Comparison of ENCODE assay signal across 18 cellular contexts in genomic region chr16:86216591-86216990, GRCh38.
DNase-seq lines count a peak whose midpoint lies in the region; ATAC-seq and TF ChIP-seq lines count a peak whose summit lies in the region.
"Had no signal": no experiment of that assay in that cellular context is flagged by ENCODE, and none has a peak within 500 bp of the region (broad histone marks: within the 10 kb centered on the region; RNA-seq: fewer than 3 reads in every experiment).

No MANE protein-coding gene starts in this region.

- POLR2A ChIA-PET in IMR-90 (lab: Charles Lee; ENCODE audit: unreplicated experiment) = no interaction called here

- peak overlapping the region; percentile 4 to 45 for H2BK12ac ChIP-seq in mesenchymal stem cell (ENCODE audit: low read length in 2 of 2)

- no peak overlapping the region for H3K56ac ChIP-seq in IMR-90 (ENCODE audit: extremely low read depth, insufficient read depth, low read length)

- H2AFZ ChIP-seq in IMR-90 (replicated peaks; ENCODE audit: low read length, poor library complexity) (no peak overlapping the region), mesenchymal stem cell (ENCODE audit: low read depth, low read length) (no peak overlapping the region)
- H2AFZ ChIP-seq: GM23338 had no signal

- H3K23ac ChIP-seq in IMR-90 (ENCODE audit: low read depth, low read length) (no peak overlapping the region), mesenchymal stem cell (ENCODE audit: low read length in 2 of 2) (no peak overlapping the region)

- no peaks in the 10 kb centered on the region for H3K9me3 ChIP-seq in IMR-90 (ENCODE audit: control insufficient read depth, insufficient read depth, low read length)
- no peaks in the 10 kb centered on the region for H3K9me3 ChIP-seq in mesenchymal stem cell (ENCODE audit: control insufficient read depth, low read length)
- H3K9me3 ChIP-seq: Caco-2 had no signal

- H3K27me3 ChIP-seq in IMR-90 (ENCODE audit: control insufficient read depth, insufficient read depth, low read length) (no peaks in the 10 kb centered on the region), mesenchymal stem cell (ENCODE audit: control insufficient read depth in 1 of 2, insufficient read depth in 1 of 2, low read length in 2 of 2) (peaks cover 0 to 85% of the 10 kb centered on the region in 2 experiments)

- TF ChIP-seq CTCF in IMR-90 (conservative IDR thresholded peaks at IDR 0.05; ENCODE audit: low read depth, low read length) = no peak

- peaks cover 3% of the 10 kb centered on the region for H3K27me3 Mint-ChIP-seq in activated CD8-positive, alpha-beta memory T cell treated with anti-CD3 and anti-CD28 coated beads, Interleukin-2, amount 10 ng/mL, durations not matched to agents 7 days and 5 days
- no peaks in the 10 kb centered on the region for H3K27me3 Mint-ChIP-seq in T-helper 2 cell treated with Interferon-gamma antibody and Interleukin-4, amounts not matched to agents 5 μg/mL and 100 μg/mL, for 36 hours (ENCODE audit: low read depth)

- H3K18ac ChIP-seq in IMR-90 (ENCODE audit: low read depth, low read length) = no peak overlapping the region
- H3K18ac ChIP-seq in mesenchymal stem cell (ENCODE audit: low read depth in 1 of 2, low read length in 2 of 2) = no peak overlapping the region

- dilution Hi-C loops in IMR-90 (cut with HindIII; ENCODE audit: low sequenced_read_pairs, unreplicated experiment) = no loop called here

- no peak overlapping the region for H3K27ac Mint-ChIP-seq in activated CD8-positive, alpha-beta memory T cell treated with anti-CD3 and anti-CD28 coated beads, Interleukin-2, amount 10 ng/mL, durations not matched to agents 7 days and 5 days
- no peak overlapping the region for H3K27ac Mint-ChIP-seq in T-helper 2 cell treated with Interferon-gamma antibody and Interleukin-4, amounts not matched to agents 5 μg/mL and 100 μg/mL, for 36 hours
- H3K27ac Mint-ChIP-seq: CD4-positive, alpha-beta T cell; HFFc6 had no signal

- no peak overlapping the region for H3K4me2 ChIP-seq in IMR-90 (ENCODE audit: low read depth, low read length)
- H3K4me2 ChIP-seq in mesenchymal stem cell (ENCODE audit: low read length, poor library complexity, severe bottlenecking) = no peak overlapping the region
- H3K4me2 ChIP-seq: A549, GM23338 had no signal

- ATAC-seq in activated CD8-positive, alpha-beta memory T cell treated with anti-CD3 and anti-CD28 coated beads, Interleukin-2, amount 10 ng/mL, durations not matched to agents 7 days and 5 days = no peak
- ATAC-seq in IMR-90 (ENCODE audit: low read depth) = no peak
- ATAC-seq in sciatic nerve = no peak
- no peak for ATAC-seq in GM21529 (IDR thresholded peaks at IDR 0.05; ENCODE audit: unreplicated experiment)
- ATAC-seq: A549, GM23338, HCT116 had no signal

- H3K79me1 ChIP-seq in IMR-90 (ENCODE audit: low read depth in 1 of 2, low read length in 2 of 2) (peaks cover 5 to 27% of the 10 kb centered on the region in 2 experiments; a peak in 2 of 4 replicates), mesenchymal stem cell (replicated peaks; ENCODE audit: low read length, poor library complexity, severe bottlenecking) (no peaks in the 10 kb centered on the region)

- 100% methylated on average over 3 of the region's 9 CpGs; no CpG with 5 or more reads in 1 of the 2 experiments for WGBS in IMR-90 (ENCODE audit: extremely low coverage in 2 of 2, insufficient read length in 1 of 2), 2 experiments
- 96% methylated on average over 9 of the region's 9 CpGs for WGBS in mesenchymal stem cell

- no peak overlapping the region for H3K4me3 Mint-ChIP-seq in activated CD8-positive, alpha-beta memory T cell treated with anti-CD3 and anti-CD28 coated beads, Interleukin-2, amount 10 ng/mL, durations not matched to agents 7 days and 5 days
- no peak overlapping the region for H3K4me3 Mint-ChIP-seq in T-helper 2 cell treated with Interferon-gamma antibody and Interleukin-4, amounts not matched to agents 5 μg/mL and 100 μg/mL, for 36 hours
- H3K4me3 Mint-ChIP-seq: CD4-positive, alpha-beta T cell; HFFc6 had no signal

- H3K4ac ChIP-seq in IMR-90 (ENCODE audit: low read depth, low read length) = peak overlapping the region; percentile 77
- H3K4ac ChIP-seq in mesenchymal stem cell (ENCODE audit: low read depth in 1 of 2, low read length in 2 of 2) = no peak overlapping the region

- H3K4me3 ChIP-seq in IMR-90 (ENCODE audit: insufficient read depth, low read depth, low read length) (no peak overlapping the region), mesenchymal stem cell (ENCODE audit: insufficient read depth in 1 of 2, low read depth in 1 of 2, low read length in 2 of 2) (no peak overlapping the region)
- H3K4me3 ChIP-seq: A549, GM23338 had no signal

- peak overlapping the region; percentile 89; the same call in 1 of the 2 replicates for H2BK120ac ChIP-seq in IMR-90 (ENCODE audit: low read depth, low read length)
- no peak overlapping the region for H2BK120ac ChIP-seq in mesenchymal stem cell (ENCODE audit: low read depth, low read length)

- H2AK5ac ChIP-seq in IMR-90 (ENCODE audit: low read depth, low read length) (peak overlapping the region; percentile 96; the same call in 1 of the 2 replicates), mesenchymal stem cell (ENCODE audit: low read length, severe bottlenecking) (no peak overlapping the region)

- H4K8ac ChIP-seq in IMR-90 (ENCODE audit: low read depth in 2 of 2, low read length in 2 of 2) = peak overlapping the region in 1 of 2 experiments; percentile 80; a peak in 1 of 4 replicates
- no peak overlapping the region for H4K8ac ChIP-seq in mesenchymal stem cell (ENCODE audit: low read length)

- no peaks in the 10 kb centered on the region for H3K36me3 Mint-ChIP-seq in activated CD8-positive, alpha-beta memory T cell treated with anti-CD3 and anti-CD28 coated beads, Interleukin-2, amount 10 ng/mL, durations not matched to agents 7 days and 5 days
- no peaks in the 10 kb centered on the region for H3K36me3 Mint-ChIP-seq in T-helper 2 cell treated with Interferon-gamma antibody and Interleukin-4, amounts not matched to agents 5 μg/mL and 100 μg/mL, for 36 hours (ENCODE audit: low read depth)

- H3K9me3 Mint-ChIP-seq in activated CD8-positive, alpha-beta memory T cell treated with anti-CD3 and anti-CD28 coated beads, Interleukin-2, amount 10 ng/mL, durations not matched to agents 7 days and 5 days (ENCODE audit: low read depth) = peaks cover 6% of the 10 kb centered on the region
- peaks cover 13% of the 10 kb centered on the region for H3K9me3 Mint-ChIP-seq in T-helper 2 cell treated with Interferon-gamma antibody and Interleukin-4, amounts not matched to agents 5 μg/mL and 100 μg/mL, for 36 hours
- H3K9me3 Mint-ChIP-seq: HFFc6 had no signal

- H3K14ac ChIP-seq in IMR-90 (replicated peaks; ENCODE audit: low read depth, low read length) = no peak overlapping the region
- H3K14ac ChIP-seq in mesenchymal stem cell (ENCODE audit: low read length in 2 of 2) = no peak overlapping the region

- in situ Hi-C loops in IMR-90 (cut with MboI; ENCODE audit: low sequenced_read_pairs) = no loop called here

- 0 out of 3 replicates have a peak overlapping the region, but pooled peaks have one; percentile 55 for H2BK15ac ChIP-seq in IMR-90 (ENCODE audit: low read depth, low read length)
- H2BK15ac ChIP-seq in mesenchymal stem cell (ENCODE audit: low read depth, poor library complexity, severe bottlenecking) = no peak overlapping the region

- CTCF ChIA-PET in activated CD8-positive, alpha-beta memory T cell treated with anti-CD3 and anti-CD28 coated beads, Interleukin-2, amount 10 ng/mL, durations not matched to agents 7 days and 5 days (lab: Charles Lee) = no interaction called here
- CTCF ChIA-PET in IMR-90 (lab: Yijun Ruan, JAX) = no interaction called here

- TF ChIP-seq RAD21 in IMR-90 (IDR thresholded peaks at IDR 0.05; ENCODE audit: low read length) = no peak

- H2AK9ac ChIP-seq in IMR-90 (replicated peaks; ENCODE audit: low read depth, low read length, poor library complexity) = no peak overlapping the region

- H3K27ac ChIP-seq in IMR-90 (ENCODE audit: insufficient read depth, low read length) = no peak overlapping the region
- H3K27ac ChIP-seq in mesenchymal stem cell (ENCODE audit: low read length, poor library complexity, severe bottlenecking) = no peak overlapping the region
- H3K27ac ChIP-seq: 22Rv1, A549, C4-2B had no signal

- H4K91ac ChIP-seq in IMR-90 (ENCODE audit: insufficient read depth, low read depth, low read length) (no peak overlapping the region; the same call in 1 of the 2 replicates), mesenchymal stem cell (ENCODE audit: low read length) (no peak overlapping the region)

- H4K5ac ChIP-seq in IMR-90 (ENCODE audit: low read depth, low read length) = no peak overlapping the region

- peaks cover 35% of the 10 kb centered on the region for H3K4me1 ChIP-seq in IMR-90 (ENCODE audit: control insufficient read depth, insufficient read depth, low read length)
- H3K4me1 ChIP-seq in mesenchymal stem cell (ENCODE audit: control insufficient read depth, insufficient read depth, low read depth, low read length) = no peaks in the 10 kb centered on the region
- H3K4me1 ChIP-seq: A549, Caco-2 had no signal

- H3K9ac ChIP-seq in IMR-90 (ENCODE audit: low read depth, low read length) (no peak overlapping the region), mesenchymal stem cell (ENCODE audit: low read length) (no peak overlapping the region)

- BruUV-seq in IMR-90 (replicated peaks; lab: Mats Ljungman, UMichigan) = no TSS peak

- H3K4me1 Mint-ChIP-seq in activated CD8-positive, alpha-beta memory T cell treated with anti-CD3 and anti-CD28 coated beads, Interleukin-2, amount 10 ng/mL, durations not matched to agents 7 days and 5 days = peaks cover 10% of the 10 kb centered on the region
- H3K4me1 Mint-ChIP-seq in T-helper 2 cell treated with Interferon-gamma antibody and Interleukin-4, amounts not matched to agents 5 μg/mL and 100 μg/mL, for 36 hours (ENCODE audit: low read depth) = peaks cover 2% of the 10 kb centered on the region

- H2BK20ac ChIP-seq in IMR-90 (ENCODE audit: low read depth, low read length) = peak overlapping the region; percentile 91; the same call in 1 of the 2 replicates

- H4K20me1 ChIP-seq in IMR-90 (ENCODE audit: insufficient read depth, low read length) = no peaks in the 10 kb centered on the region

- peak; percentile 37 for DNase-seq in activated CD8-positive, alpha-beta memory T cell treated with anti-CD3 and anti-CD28 coated beads for 24 hours
- no peak for DNase-seq in activated CD8-positive, alpha-beta memory T cell treated with anti-CD3 and anti-CD28 coated beads, Interleukin-2, amount 10 ng/mL, durations not matched to agents 7 days and 5 days
- DNase-seq in IMR-90 (no peak), mesenchymal stem cell (no peak), sciatic nerve (ENCODE audit: low spot score) (peak; percentile 44), cortex of kidney (lab: John Stamatoyannopoulos, UW) (no peak)
- no peak for DNase-seq in T-helper 2 cell treated with Interferon-gamma antibody and Interleukin-4, amounts not matched to agents 5 μg/mL and 100 μg/mL, for 36 hours (ENCODE audit: low spot score)
- DNase-seq: AML-193; Caco-2; CD4-positive, alpha-beta T cell; H7; HFFc6 had no signal

- intact Hi-C loops in IMR-90 (cut with micrococcal nuclease) (no loop called here), sciatic nerve (cut with DNase I) (no loop called here)

- no peak for TF ChIP-seq POLR2A in IMR-90 (IDR thresholded peaks at IDR 0.05; ENCODE audit: low read depth, low read length)

- H2BK5ac ChIP-seq in IMR-90 (ENCODE audit: low read depth, low read length, poor library complexity, severe bottlenecking) (peak overlapping the region; percentile 7), mesenchymal stem cell (ENCODE audit: low read depth, low read length, poor library complexity, severe bottlenecking) (no peak overlapping the region)

- H3K9me1 ChIP-seq in IMR-90 (ENCODE audit: insufficient read depth, low read length) = peaks cover 37% of the 10 kb centered on the region

- no peaks in the 10 kb centered on the region for H3K36me3 ChIP-seq in IMR-90 (ENCODE audit: control insufficient read depth, insufficient read depth, low read length)
- no peaks in the 10 kb centered on the region for H3K36me3 ChIP-seq in mesenchymal stem cell (ENCODE audit: control insufficient read depth in 1 of 2, insufficient read depth in 2 of 2, low read depth in 1 of 2, low read length in 2 of 2)

Comparison
In these comparisons a context has a peak if more than half of its experiments do, and no peak if none do; other contexts are left out.
1. DNase-seq: peak in activated CD8-positive, alpha-beta memory T cell treated with anti-CD3 and anti-CD28 coated beads for 24 hours (single experiment) and sciatic nerve (single experiment); none in activated CD8-positive, alpha-beta memory T cell treated with anti-CD3 and anti-CD28 coated beads, Interleukin-2, amount 10 ng/mL, durations not matched to agents 7 days and 5 days (single experiment), IMR-90 (single experiment), mesenchymal stem cell (single experiment), T-helper 2 cell treated with Interferon-gamma antibody and Interleukin-4, amounts not matched to agents 5 μg/mL and 100 μg/mL, for 36 hours (single experiment) and cortex of kidney (single experiment).